In genomic region chr9:34993502-34994428, GRCh38 we compare ENCODE assay signal across 8 cellular contexts. TPM values are rescaled to one million over a fixed set of nuclear protein-coding genes. Genes with fewer than 3 reads are reported as not detected.
DNase-seq lines count a peak whose midpoint lies in the region; ATAC-seq, FAIRE-seq and TF ChIP-seq lines count a peak whose summit lies in the region.

No MANE protein-coding gene starts in this region.

- ATAC-seq in left colon (no peak), GM21825 (IDR thresholded peaks at IDR 0.05; ENCODE audit: unreplicated experiment) (no peak)
- no peak for ATAC-seq in naive thymus-derived CD8-positive, alpha-beta T cell

- H3K9me3 Mint-ChIP-seq in naive thymus-derived CD8-positive, alpha-beta T cell = no peaks in the 10 kb centered on the region

- peaks cover 7 to 22% (median 18%) of the 10 kb centered on the region in 4 donors for H3K4me1 Mint-ChIP-seq in naive thymus-derived CD8-positive, alpha-beta T cell

- intact Hi-C loops in A673 (cut with micrococcal nuclease; ENCODE audit: unreplicated experiment) = loop anchor here (2.0 kb wide), 1 partner anchor 95 kb away; no protein-coding TSS in a partner anchor
- intact Hi-C loops in left colon (cut with DNase I, micrococcal nuclease) = no loop called here
- intact Hi-C loops in testis (cut with DNase I; ENCODE audit: low total_unique reads) = loop anchor here (10.0 kb wide), 1 partner anchor 111 kb away; the partner anchor contains the start of gene STOML2

- TF ChIP-seq CTCF in A673 (conservative IDR thresholded peaks at IDR 0.05; ENCODE audit: low read depth, low read length) (no peak), HEK293 (tag by site-specific recombination; IDR thresholded peaks at IDR 0.05) (no peak), bronchial epithelial cell (IDR thresholded peaks at IDR 0.05; ENCODE audit: insufficient read depth, low read length, severe bottlenecking) (no peak), testis (IDR thresholded peaks at IDR 0.05) (no peak)

- WGBS in testis, 2 donors = 30 to 50% methylated on average over 7 to 10 of the region's 10 CpGs

- H3K4me3 ChIP-seq in A673 (ENCODE audit: low read depth, low read length, poor library complexity, severe bottlenecking) (no peak overlapping the region), HEK293 (ENCODE audit: low read depth, low read length) (no peak overlapping the region), bronchial epithelial cell (ENCODE audit: low read depth, low read length) (no peak overlapping the region), testis (no peak overlapping the region)

- no peak for TF ChIP-seq POLR2A in testis (IDR thresholded peaks at IDR 0.05)

- H3K27me3 Mint-ChIP-seq in naive thymus-derived CD8-positive, alpha-beta T cell = peaks cover 0 to 2% (median 0%) of the 10 kb centered on the region in 5 donors

- H3K27ac Mint-ChIP-seq in naive thymus-derived CD8-positive, alpha-beta T cell = peak overlapping the region in 2 of 10 donors; percentile 3 to 53

- H3K9me3 ChIP-seq in A673 (ENCODE audit: low read depth, low read length, poor library complexity, severe bottlenecking) (no peaks in the 10 kb centered on the region), HEK293 (ENCODE audit: control insufficient read depth, insufficient read depth, low read depth, low read length) (no peaks in the 10 kb centered on the region), testis (no peaks in the 10 kb centered on the region)

- peak; percentile 55 for FAIRE-seq in bronchial epithelial cell (lab: Jason Lieb, UNC)

- BruUV-seq in A673 (replicated peaks; lab: Mats Ljungman, UMichigan) = no TSS peak

- POLR2A ChIA-PET in A673 (lab: Charles Lee; ENCODE audit: low non-redundant PET) (no interaction called here), HEK293 (lab: Yijun Ruan, JAX) (interaction anchor here (0.6 to 0.8 kb wide), 2 partner anchors 94 to 1178 kb away, joined by 5 to 6 read pairs; no protein-coding TSS in a partner anchor)
- POLR2A ChIA-PET in naive thymus-derived CD8-positive, alpha-beta T cell (lab: Charles Lee) = no interaction called here

- H3K27ac ChIP-seq in A673 (ENCODE audit: low read depth, low read length, poor library complexity, severe bottlenecking) (peak overlapping the region; percentile 62), HEK293 (ENCODE audit: extremely low read depth, low read depth, low read length) (no peak overlapping the region), testis (peak overlapping the region; percentile 83 to 91)

- CTCF ChIA-PET in A673 (lab: Charles Lee) = interaction anchor here (0.6 to 2.4 kb wide), 5 partner anchors 9 to 685 kb away, joined by 3 to 39 read pairs (median 7); no protein-coding TSS in a partner anchor
- CTCF ChIA-PET in HEK293 (lab: Yijun Ruan, JAX) = interaction anchor here (0.6 to 8.5 kb wide), 23 partner anchors 9 to 559 kb away, joined by 3 to 116 read pairs (median 4); partner anchors contain the start of gene PIGO

- H3K4me3 Mint-ChIP-seq in naive thymus-derived CD8-positive, alpha-beta T cell = no peak overlapping the region

- peaks cover 35% of the 10 kb centered on the region for H3K4me1 ChIP-seq in A673 (ENCODE audit: insufficient read depth, low read length, poor library complexity, severe bottlenecking)
- H3K4me1 ChIP-seq in HEK293 (ENCODE audit: control insufficient read depth, insufficient read depth, low read length) = peaks cover 2% of the 10 kb centered on the region; the same call in 1 of the 2 replicates
- H3K4me1 ChIP-seq in testis = peaks cover 51% of the 10 kb centered on the region

- DNase-seq in A673 (ENCODE audit: low spot score) = no peak
- peak; percentile 19 for DNase-seq in bronchial epithelial cell (ENCODE audit: low read depth)
- peak; percentile 37 to 75 for DNase-seq in left colon
- peak; percentile 72 for DNase-seq in testis
- DNase-seq in naive thymus-derived CD8-positive, alpha-beta T cell = no peak
- no peak for DNase-seq in NCI-H524 treated with DMSO at 0.1 percent for 48 hours (lab: John Stamatoyannopoulos, UW)

- H3K36me3 ChIP-seq in A673 (ENCODE audit: insufficient read depth, low read length, poor library complexity, severe bottlenecking) (peaks cover 10% of the 10 kb centered on the region), HEK293 (ENCODE audit: control insufficient read depth in 2 of 2, insufficient read depth in 1 of 2, low read length in 2 of 2) (peaks cover 0 to 20% of the 10 kb centered on the region in 2 experiments; a peak in 1 of 3 replicates), bronchial epithelial cell (ENCODE audit: control insufficient read depth, insufficient read depth, low read length) (peaks cover 9% of the 10 kb centered on the region), testis (ENCODE audit: low read depth, missing control alignments) (no peaks in the 10 kb centered on the region)

- H3K36me3 Mint-ChIP-seq in naive thymus-derived CD8-positive, alpha-beta T cell = peaks cover 0 to 3% (median 3%) of the 10 kb centered on the region in 3 donors

- H3K27me3 ChIP-seq in A673 (replicated peaks; ENCODE audit: insufficient read depth, low read depth, low read length, poor library complexity) = no peaks in the 10 kb centered on the region
- no peaks in the 10 kb centered on the region for H3K27me3 ChIP-seq in bronchial epithelial cell (ENCODE audit: control insufficient read depth, insufficient read depth, low read length)
- no peaks in the 10 kb centered on the region for H3K27me3 ChIP-seq in testis

TF ChIP-seq in HEK293, 187 proteins besides CTCF, POLR2A, EP300 and RAD21 (continues in another document):
- 0 out of 2 replicates have a peak, but pooled peaks have one; percentile 38 for TF ChIP-seq MYNN (tag by site-specific recombination; IDR thresholded peaks at IDR 0.05; ENCODE audit: borderline replicate concordance)
- TF ChIP-seq ZBTB48 (tag by site-specific recombination; IDR thresholded peaks at IDR 0.05) = no peak
- peak; percentile 59 for TF ChIP-seq ZFHX2 (tag by site-specific recombination; conservative IDR thresholded peaks at IDR 0.05)
- peak; percentile 81 for TF ChIP-seq ZNF335 (tag by site-specific recombination; conservative IDR thresholded peaks at IDR 0.05)
- peak; percentile 94 for TF ChIP-seq SCRT2 (tag by site-specific recombination; IDR thresholded peaks at IDR 0.05)
- TF ChIP-seq KLF1 (tag by site-specific recombination; IDR thresholded peaks at IDR 0.05) = no peak
- 0 out of 2 replicates have a peak, but pooled peaks have one; percentile 47 for TF ChIP-seq SCRT1 (tag by site-specific recombination; IDR thresholded peaks at IDR 0.05; ENCODE audit: borderline replicate concordance)
- no peak for TF ChIP-seq ZNF639 (tag by site-specific recombination; IDR thresholded peaks at IDR 0.05)
- TF ChIP-seq ZNF398 (tag by site-specific recombination; IDR thresholded peaks at IDR 0.05) = peak; percentile 75

RNA-seq across cellular contexts. Expression of gene DNAJB5, which starts 4.2 kb away (rescaled TPM):
- total RNA-seq in A673 (2021) = 11.9 and 13.0 TPM in 2 replicates
- 8.2 and 11.0 TPM in 2 replicates for total RNA-seq in bronchial epithelial cell
- 1 to 10 TPM; 1.2 to 7.1 TPM for total RNA-seq in left colon
- 10 to 100 TPM; 44.0 to 49.9 TPM for total RNA-seq in testis
- polyA plus RNA-seq in testis (ENCODE audit: insufficient read depth, low read depth, low replicate concordance) = 47.7 TPM
- total RNA-seq in naive thymus-derived CD8-positive, alpha-beta T cell = 1 to 10 TPM; 1.9 to 2.0 TPM
- polyA plus RNA-seq in naive thymus-derived CD8-positive, alpha-beta T cell = 1 to 10 TPM in 2 of 3 donors, under 1 TPM in 1; 0.47 to 2.0 (median 1.8) TPM

RNA-seq across cellular contexts. Expression of gene PHF24, which starts 35.7 kb away (rescaled TPM):
- total RNA-seq in A673 (2021) (0.11 and 0.13 TPM in 2 replicates), bronchial epithelial cell (0.13 and 0.26 TPM in 2 replicates), left colon (under 1 TPM; 0.12 to 0.22 TPM), testis (100 to 1,000 TPM in 1 of 2 donors, 10 to 100 TPM in 1; 93.3 to 132 TPM)
- polyA plus RNA-seq in testis (ENCODE audit: insufficient read depth, low read depth, low replicate concordance) = 44.8 TPM
- not detected for total RNA-seq in naive thymus-derived CD8-positive, alpha-beta T cell
- polyA plus RNA-seq in naive thymus-derived CD8-positive, alpha-beta T cell = not detected

Comparison
In these comparisons a context has a peak if more than half of its experiments do, and no peak if none do; other contexts are left out.
1. DNase-seq: peak in bronchial epithelial cell (single experiment), left colon (2 of 2) and testis (single experiment); none in A673 (single experiment), naive thymus-derived CD8-positive, alpha-beta T cell (0 of 10) and NCI-H524 treated with DMSO at 0.1 percent for 48 hours (single experiment).
2. RNA of gene PHF24, which starts 35.7 kb away (total RNA-seq): 93.3 to 132 TPM in testis; 0.13 to 0.26 TPM in bronchial epithelial cell, 0.12 to 0.22 TPM in left colon, 0.11 to 0.13 TPM in A673 and not detected in naive thymus-derived CD8-positive, alpha-beta T cell; every median in the first group is over 10 times any median in the second.
3. intact Hi-C loops: an anchor here in A673 (2.0 kb wide) and testis (10.0 kb wide); none called in left colon.